ENCODE assay signal across 10 cellular contexts in genomic region chr19:38695319-38695683, GRCh38. TPM values are rescaled to one million over a fixed set of nuclear protein-coding genes. Genes with fewer than 3 reads are reported as not detected.
DNase-seq lines count a peak whose midpoint lies in the region; ATAC-seq and TF ChIP-seq lines count a peak whose summit lies in the region.
"Had no signal": no experiment of that assay in that cellular context is flagged by ENCODE, and none has a peak within 500 bp of the region (broad histone marks: within the 10 kb centered on the region; RNA-seq: fewer than 3 reads in every experiment).

No MANE protein-coding gene starts in this region.

- no peak for ATAC-seq in CD4-positive, alpha-beta T cell (ENCODE audit: poor library complexity)
- ATAC-seq: esophagus mucosa had no signal

- DNase-seq in CD4-positive, alpha-beta T cell, result no peak
- DNase-seq in NOMO-1 treated with dmso at 0.1 percent for 144 hours (lab: John Stamatoyannopoulos, UW; ENCODE audit: unreplicated experiment) (peak; percentile 29), osteoblast (ENCODE audit: insufficient read length, low spot score, missing footprints) (peak; percentile 15), AG08396 (ENCODE audit: low spot score) (no peak), NCI-H1048 (lab: John Stamatoyannopoulos, UW) (no peak), retina (no peak)
- no peak for DNase-seq in stimulated activated CD4-positive, alpha-beta T cell treated with anti-CD3 and anti-CD28 coated beads, Interleukin-15, amount 100 ng/mL, for 24 hours
- DNase-seq: DND-41 had no signal

- no peaks in the 10 kb centered on the region for H3K27me3 ChIP-seq in CD4-positive, alpha-beta T cell (ENCODE audit: control insufficient read depth, insufficient read depth, low read length)
- H3K27me3 ChIP-seq in esophagus (ENCODE audit: control insufficient read depth in 1 of 2, insufficient read depth in 2 of 2, low read length in 2 of 2) (no peaks in the 10 kb centered on the region), osteoblast (ENCODE audit: insufficient read depth, low read length) (no peaks in the 10 kb centered on the region)

- H3K9me3 ChIP-seq in CD4-positive, alpha-beta T cell (ENCODE audit: control insufficient read depth, low read length), result no peaks in the 10 kb centered on the region
- H3K9me3 ChIP-seq in esophagus (ENCODE audit: control insufficient read depth in 2 of 2, insufficient read depth in 1 of 2, low read depth in 1 of 2, low read length in 1 of 2) (no peaks in the 10 kb centered on the region), osteoblast (ENCODE audit: low read depth, low read length) (no peaks in the 10 kb centered on the region)

- H3K4me3 ChIP-seq in esophagus (ENCODE audit: low read depth in 1 of 2, low read length in 2 of 2) (no peak overlapping the region), osteoblast (ENCODE audit: insufficient read depth, low read length) (no peak overlapping the region)

- H3K27ac ChIP-seq in CD4-positive, alpha-beta T cell (ENCODE audit: low read depth, low read length), result no peak overlapping the region
- H3K27ac ChIP-seq in esophagus (ENCODE audit: low read depth in 2 of 2, low read length in 1 of 2) (peak overlapping the region; percentile 54 to 78), osteoblast (ENCODE audit: low read depth, low read length) (peak overlapping the region; percentile 81)

- POLR2A ChIA-PET in CD4-positive, alpha-beta T cell (lab: Charles Lee), result no interaction called here

- CTCF ChIA-PET in CD4-positive, alpha-beta T cell (lab: Charles Lee), result no interaction called here

- WGBS in esophagus, 2 donors, result 53 to 58% methylated on average over 9 of the region's 9 CpGs

- H4K20me1 ChIP-seq in osteoblast (ENCODE audit: insufficient read depth, low read length), result peaks cover 55% of the 10 kb centered on the region

- peaks cover 4% of the 10 kb centered on the region for H3K36me3 Mint-ChIP-seq in CD4-positive, alpha-beta T cell (ENCODE audit: low read depth)

- H3K4me1 ChIP-seq in esophagus (ENCODE audit: control insufficient read depth in 2 of 2, insufficient read depth in 2 of 2, low read length in 1 of 2) (peaks cover 10 to 46% of the 10 kb centered on the region in 2 donors), osteoblast (ENCODE audit: insufficient read depth, low read length) (peaks cover 32% of the 10 kb centered on the region)

- peaks cover 0 to 39% of the 10 kb centered on the region in 2 donors for H3K36me3 ChIP-seq in esophagus (ENCODE audit: control insufficient read depth in 2 of 2, insufficient read depth in 2 of 2, low read length in 1 of 2)
- H3K36me3 ChIP-seq in osteoblast (ENCODE audit: insufficient read depth, low read length), result peaks cover 59% of the 10 kb centered on the region

- no peak for TF ChIP-seq CTCF in CD4-positive, alpha-beta T cell (IDR thresholded peaks at IDR 0.05)
- no peak for TF ChIP-seq CTCF in osteoblast (IDR thresholded peaks at IDR 0.05; ENCODE audit: extremely low read depth, low read depth, low read length)

- H3K79me2 ChIP-seq in osteoblast (ENCODE audit: insufficient read depth, low read length), result peaks cover 99% of the 10 kb centered on the region

- H3K27ac Mint-ChIP-seq in CD4-positive, alpha-beta T cell, result peak overlapping the region; percentile 64

- intact Hi-C loops in CD4-positive, alpha-beta T cell (cut with DNase I, micrococcal nuclease), result no loop called here

- peaks cover 45% of the 10 kb centered on the region for H3K4me1 Mint-ChIP-seq in CD4-positive, alpha-beta T cell (ENCODE audit: low read depth)

- H3K27me3 Mint-ChIP-seq in CD4-positive, alpha-beta T cell, result no peaks in the 10 kb centered on the region

- no peak overlapping the region for H2AFZ ChIP-seq in osteoblast (ENCODE audit: low read length)

- H3K4me3 Mint-ChIP-seq in CD4-positive, alpha-beta T cell, result peak overlapping the region; percentile 1

- H3K4me2 ChIP-seq in osteoblast (ENCODE audit: insufficient read depth, low read length), result no peak overlapping the region

- no peaks in the 10 kb centered on the region for H3K9me3 Mint-ChIP-seq in CD4-positive, alpha-beta T cell

RNA-seq across cellular contexts. Expression of gene ACTN4, which starts 47.9 kb away (rescaled TPM):
- total RNA-seq in CD4-positive, alpha-beta T cell, result 10 to 100 TPM; 70.3 to 84.0 TPM
- 100 to 1,000 TPM; 261 to 376 TPM for polyA plus RNA-seq in esophagus
- total RNA-seq in osteoblast, result 204 and 229 TPM in 2 replicates

RNA-seq across cellular contexts. Expression of gene CAPN12, which starts 49.0 kb away (rescaled TPM):
- total RNA-seq in CD4-positive, alpha-beta T cell, result 1 to 10 TPM; 1.6 to 2.0 TPM
- 10 to 100 TPM in 1 of 2 donors, 1 to 10 TPM in 1; 4.1 to 12.3 TPM for polyA plus RNA-seq in esophagus
- not detected in 2 replicates for total RNA-seq in osteoblast

Comparison
In these comparisons a context has a peak if more than half of its experiments do, and no peak if none do; other contexts are left out.
1. DNase-seq: peak in NOMO-1 treated with dmso at 0.1 percent for 144 hours (single experiment) and osteoblast (single experiment); none in CD4-positive, alpha-beta T cell (0 of 10), AG08396 (single experiment), stimulated activated CD4-positive, alpha-beta T cell treated with anti-CD3 and anti-CD28 coated beads, Interleukin-15, amount 100 ng/mL, for 24 hours (single experiment), NCI-H1048 (single experiment) and retina (single experiment).